8 cellular contexts compared by ENCODE assay signal in the genomic region with DNA sequence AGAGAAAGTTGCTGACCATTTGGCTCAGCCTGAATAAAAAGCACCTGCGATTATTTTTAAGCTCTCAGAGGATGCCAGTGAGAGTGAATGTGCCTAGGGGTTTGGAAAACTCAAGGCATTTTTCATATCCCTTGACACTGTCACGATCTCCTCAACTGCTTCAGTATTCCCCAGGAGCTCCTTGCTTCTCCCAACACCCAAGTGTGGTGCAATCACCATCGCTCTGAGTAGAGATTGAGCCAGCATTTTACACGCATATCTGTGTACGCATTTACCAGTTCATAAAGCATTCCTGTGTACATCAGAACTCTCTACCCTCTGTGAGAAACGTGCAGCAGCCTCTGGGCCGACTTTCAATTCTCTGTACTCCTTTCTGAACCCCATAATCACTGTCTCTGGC. TPM values are rescaled to one million over a fixed set of nuclear protein-coding genes. Genes with fewer than 3 reads are reported as not detected.
DNase-seq lines count a peak whose midpoint lies in the region; ATAC-seq and TF ChIP-seq lines count a peak whose summit lies in the region.

No MANE protein-coding gene starts in this region.

- peaks cover 61% of the 10 kb centered on the region for H3K4me1 Mint-ChIP-seq in activated T-cell treated with anti-CD3 and anti-CD28 coated beads, Interleukin-2, amount 50 U/mL, for 72 hours (ENCODE audit: low read depth)
- H3K4me1 Mint-ChIP-seq in activated CD4-positive, alpha-beta memory T cell treated with anti-CD3 and anti-CD28 coated beads, Interleukin-2, amount 10 ng/mL, durations not matched to agents 7 days and 5 days, result peaks cover 55% of the 10 kb centered on the region
- peaks cover 19% of the 10 kb centered on the region for H3K4me1 Mint-ChIP-seq in glutamatergic neuron (ENCODE audit: low read depth, unreplicated experiment)

- H3K27me3 Mint-ChIP-seq in activated T-cell treated with anti-CD3 and anti-CD28 coated beads, Interleukin-2, amount 50 U/mL, for 72 hours (ENCODE audit: low read depth), result no peaks in the 10 kb centered on the region
- H3K27me3 Mint-ChIP-seq in activated CD4-positive, alpha-beta memory T cell treated with anti-CD3 and anti-CD28 coated beads, Interleukin-2, amount 10 ng/mL, durations not matched to agents 7 days and 5 days, result no peaks in the 10 kb centered on the region
- H3K27me3 Mint-ChIP-seq in glutamatergic neuron (ENCODE audit: unreplicated experiment), result peaks cover 3% of the 10 kb centered on the region

- H3K4me3 ChIP-seq in tibial artery (no peak overlapping the region), mucosa of descending colon (no peak overlapping the region)

- CTCF ChIA-PET in activated CD4-positive, alpha-beta memory T cell treated with anti-CD3 and anti-CD28 coated beads, Interleukin-2, amount 10 ng/mL, durations not matched to agents 7 days and 5 days (lab: Charles Lee), result interaction anchor here (0.9 to 3.2 kb wide), 7 partner anchors 12 to 194 kb away, joined by 3 to 32 read pairs (median 8); a partner anchor contains a TSS

- H3K4me1 ChIP-seq in tibial artery (peaks cover 0 to 52% (median 35%) of the 10 kb centered on the region in 4 donors), mucosa of descending colon (ENCODE audit: low read depth) (peaks cover 33% of the 10 kb centered on the region)

- H3K27ac ChIP-seq in tibial artery, result peak overlapping the region; percentile 90 to 97

- no peaks in the 10 kb centered on the region for H3K27me3 ChIP-seq in tibial artery

- peaks cover 10 to 40% (median 26%) of the 10 kb centered on the region in 3 donors for H3K36me3 ChIP-seq in tibial artery
- H3K36me3 ChIP-seq in mucosa of descending colon (ENCODE audit: low read depth), result no peaks in the 10 kb centered on the region

- peak overlapping the region; percentile 82 for H3K27ac Mint-ChIP-seq in activated T-cell treated with anti-CD3 and anti-CD28 coated beads, Interleukin-2, amount 50 U/mL, for 72 hours
- peak overlapping the region; percentile 58 for H3K27ac Mint-ChIP-seq in activated CD4-positive, alpha-beta memory T cell treated with anti-CD3 and anti-CD28 coated beads, Interleukin-2, amount 10 ng/mL, durations not matched to agents 7 days and 5 days
- H3K27ac Mint-ChIP-seq in glutamatergic neuron (ENCODE audit: unreplicated experiment), result no peak overlapping the region

- H3K4me3 Mint-ChIP-seq in activated T-cell treated with anti-CD3 and anti-CD28 coated beads, Interleukin-2, amount 50 U/mL, for 72 hours, result peak overlapping the region; percentile 90 to 95
- H3K4me3 Mint-ChIP-seq in activated CD4-positive, alpha-beta memory T cell treated with anti-CD3 and anti-CD28 coated beads, Interleukin-2, amount 10 ng/mL, durations not matched to agents 7 days and 5 days, result peak overlapping the region; percentile 93
- H3K4me3 Mint-ChIP-seq in glutamatergic neuron (ENCODE audit: unreplicated experiment), result peak overlapping the region; percentile 92

- no peak for ATAC-seq in activated T-cell treated with anti-CD3 and anti-CD28 coated beads, Interleukin-2, amount 50 U/mL, for 72 hours (replicated peaks in 1 of 2)
- no peak for ATAC-seq in GM18909 (IDR thresholded peaks at IDR 0.05; ENCODE audit: poor library complexity, unreplicated experiment)
- ATAC-seq in GM21515 (IDR thresholded peaks at IDR 0.05; ENCODE audit: unreplicated experiment), result no peak
- no peak for ATAC-seq in mucosa of descending colon

- POLR2A ChIA-PET in activated CD4-positive, alpha-beta memory T cell treated with anti-CD3 and anti-CD28 coated beads, Interleukin-2, amount 10 ng/mL, durations not matched to agents 7 days and 5 days (lab: Charles Lee), result interaction anchor here (0.9 to 5.7 kb wide), 16 partner anchors 7 to 188 kb away, joined by 3 to 92 read pairs (median 9); a partner anchor contains a TSS

- H3K36me3 Mint-ChIP-seq in activated T-cell treated with anti-CD3 and anti-CD28 coated beads, Interleukin-2, amount 50 U/mL, for 72 hours (ENCODE audit: insufficient read depth in 2 of 2), result peaks cover 1 to 7% of the 10 kb centered on the region in 2 donors
- peaks cover 41% of the 10 kb centered on the region for H3K36me3 Mint-ChIP-seq in activated CD4-positive, alpha-beta memory T cell treated with anti-CD3 and anti-CD28 coated beads, Interleukin-2, amount 10 ng/mL, durations not matched to agents 7 days and 5 days (ENCODE audit: low read depth)
- H3K36me3 Mint-ChIP-seq in glutamatergic neuron (ENCODE audit: unreplicated experiment), result no peaks in the 10 kb centered on the region

- intact Hi-C loops in tibial artery (cut with DNase I; ENCODE audit: low total_unique reads) (loop anchor here (10.0 kb wide), 1 partner anchor 100 kb away; no protein-coding TSS in a partner anchor), mucosa of descending colon (cut with DNase I, micrococcal nuclease) (no loop called here)

- TF ChIP-seq CTCF in glutamatergic neuron (IDR thresholded peaks at IDR 0.05; ENCODE audit: partially characterized antibody, unreplicated experiment) (no peak), tibial artery (IDR thresholded peaks at IDR 0.05) (no peak), mucosa of descending colon (IDR thresholded peaks at IDR 0.05) (no peak)

- no peak for DNase-seq in activated T-cell treated with anti-CD3 and anti-CD28 coated beads, Interleukin-2, amount 50 U/mL, for 72 hours
- no peak for DNase-seq in activated T-cell treated with anti-CD3 and anti-CD28 coated beads, Interleukin-2, amount 50 U/mL, for 1 hour
- DNase-seq in activated CD4-positive, alpha-beta memory T cell treated with anti-CD3 and anti-CD28 coated beads, Interleukin-2, amount 10 ng/mL, durations not matched to agents 7 days and 5 days, result no peak
- DNase-seq in glutamatergic neuron (no peak), tibial artery (peak in 1 of 2 donors; percentile 31), mucosa of descending colon (no peak)

- no peaks in the 10 kb centered on the region for H3K9me3 Mint-ChIP-seq in activated T-cell treated with anti-CD3 and anti-CD28 coated beads, Interleukin-2, amount 50 U/mL, for 72 hours
- H3K9me3 Mint-ChIP-seq in activated CD4-positive, alpha-beta memory T cell treated with anti-CD3 and anti-CD28 coated beads, Interleukin-2, amount 10 ng/mL, durations not matched to agents 7 days and 5 days, result no peaks in the 10 kb centered on the region
- H3K9me3 Mint-ChIP-seq in glutamatergic neuron (ENCODE audit: unreplicated experiment), result peaks cover 3% of the 10 kb centered on the region

- H3K9me3 ChIP-seq in tibial artery (no peaks in the 10 kb centered on the region), mucosa of descending colon (no peaks in the 10 kb centered on the region)

RNA-seq across cellular contexts. Expression of a gene that starts 1.3 kb away (rescaled TPM):
- total RNA-seq in activated T-cell treated with anti-CD3 and anti-CD28 coated beads, Interleukin-2, amount 50 U/mL, for 72 hours, result 10 to 100 TPM; 13.5 to 20.0 TPM
- 10 to 100 TPM; 17.5 TPM for total RNA-seq in activated CD4-positive, alpha-beta memory T cell treated with anti-CD3 and anti-CD28 coated beads, Interleukin-2, amount 10 ng/mL, durations not matched to agents 7 days and 5 days
- 20.1 TPM for total RNA-seq in glutamatergic neuron (ENCODE audit: unreplicated experiment)
- 10 to 100 TPM; 11.1 to 19.1 (median 11.2) TPM for total RNA-seq in mucosa of descending colon

RNA-seq across cellular contexts. Expression of a gene that starts 1.4 kb away (rescaled TPM):
- total RNA-seq in activated T-cell treated with anti-CD3 and anti-CD28 coated beads, Interleukin-2, amount 50 U/mL, for 72 hours, result 10 to 100 TPM; 50.5 to 62.2 TPM
- 10 to 100 TPM; 37.3 to 37.6 TPM for total RNA-seq in activated CD4-positive, alpha-beta memory T cell treated with anti-CD3 and anti-CD28 coated beads, Interleukin-2, amount 10 ng/mL, durations not matched to agents 7 days and 5 days
- total RNA-seq in glutamatergic neuron (ENCODE audit: unreplicated experiment) (55.1 TPM), mucosa of descending colon (10 to 100 TPM; 28.6 to 29.2 (median 28.9) TPM)

RNA-seq across cellular contexts. Expression of a gene that starts 27.3 kb away (rescaled TPM):
- 10 to 100 TPM; 47.0 to 62.5 TPM for total RNA-seq in activated T-cell treated with anti-CD3 and anti-CD28 coated beads, Interleukin-2, amount 50 U/mL, for 72 hours
- 10 to 100 TPM; 50.8 to 55.5 TPM for total RNA-seq in activated CD4-positive, alpha-beta memory T cell treated with anti-CD3 and anti-CD28 coated beads, Interleukin-2, amount 10 ng/mL, durations not matched to agents 7 days and 5 days
- total RNA-seq in glutamatergic neuron (ENCODE audit: unreplicated experiment), result 39.9 TPM
- 10 to 100 TPM; 26.2 to 39.1 (median 34.6) TPM for total RNA-seq in mucosa of descending colon

RNA-seq across cellular contexts. Expression of a gene that starts 56.0 kb away (rescaled TPM):
- 10 to 100 TPM; 14.6 to 18.1 TPM for total RNA-seq in activated T-cell treated with anti-CD3 and anti-CD28 coated beads, Interleukin-2, amount 50 U/mL, for 72 hours
- total RNA-seq in activated CD4-positive, alpha-beta memory T cell treated with anti-CD3 and anti-CD28 coated beads, Interleukin-2, amount 10 ng/mL, durations not matched to agents 7 days and 5 days, result 10 to 100 TPM; 11.8 to 12.7 TPM
- total RNA-seq in glutamatergic neuron (ENCODE audit: unreplicated experiment) (19.0 TPM), mucosa of descending colon (1 to 10 TPM; 2.7 to 3.7 (median 3.5) TPM)
